ENCODE assay signal across 15 cellular contexts in genomic region chr1:174626031-174627020, GRCh38.
DNase-seq lines count a peak whose midpoint lies in the region; ATAC-seq and TF ChIP-seq lines count a peak whose summit lies in the region.
"Had no signal": no experiment of that assay in that cellular context is flagged by ENCODE, and none has a peak within 500 bp of the region (broad histone marks: within the 10 kb centered on the region; RNA-seq: fewer than 3 reads in every experiment).

No MANE protein-coding gene starts in this region.

- H3K4me1 ChIP-seq in right cardiac atrium (ENCODE audit: control insufficient read depth, insufficient read depth, low read length) = no peaks in the 10 kb centered on the region
- H3K4me1 ChIP-seq: left lung had no signal

- TF ChIP-seq CTCF in AG09309 (IDR thresholded peaks at IDR 0.05; ENCODE audit: control insufficient read depth, insufficient read depth, low read depth, low read length, missing control alignments) = no peak

- H3K9me3 ChIP-seq in right cardiac atrium (ENCODE audit: control insufficient read depth, low read length) = no peaks in the 10 kb centered on the region

- DNase-seq in AG09309 (ENCODE audit: low read depth) (peak; percentile 7), HT1080 (ENCODE audit: low read depth) (peak; percentile 74), amniotic epithelial cell (ENCODE audit: low read depth) (peak; percentile 35), islet precursor cell (peak; percentile 66), epidermal melanocyte (ENCODE audit: insufficient read length, low spot score) (no peak), right cardiac atrium (no peak)
- no peak for DNase-seq in activated CD8-positive, alpha-beta memory T cell treated with anti-CD3 and anti-CD28 coated beads, Interleukin-2, amount 50 U/mL, for 4 hours
- DNase-seq: activated CD8-positive, alpha-beta T cell treated with anti-CD3 and anti-CD28 coated beads, Interleukin-2, amount 10 ng/mL, durations not matched to agents 7 days and 5 days; AML-193; DMS79; left lung; NCI-H1436; T-helper 9 cell had no signal

- no peak for ATAC-seq in GM18861 (IDR thresholded peaks at IDR 0.05; ENCODE audit: unreplicated experiment)
- ATAC-seq in right cardiac atrium = no peak
- ATAC-seq: activated CD8-positive, alpha-beta T cell treated with anti-CD3 and anti-CD28 coated beads, Interleukin-2, amount 10 ng/mL, durations not matched to agents 7 days and 5 days; activated naive CD4-positive, alpha-beta T cell treated with anti-CD3 and anti-CD28 coated beads, Interleukin-2, amount 50 U/mL, for 72 hours; left lung had no signal

- no peak overlapping the region for H3K27ac ChIP-seq in right cardiac atrium (ENCODE audit: low read length)
- H3K27ac ChIP-seq: left lung had no signal

- H3K27me3 ChIP-seq in right cardiac atrium (ENCODE audit: control insufficient read depth, insufficient read depth) = no peaks in the 10 kb centered on the region
- H3K27me3 ChIP-seq: left lung had no signal

- WGBS in right cardiac atrium = 81% methylated on average over 6 of the region's 6 CpGs

- intact Hi-C loops in right cardiac atrium (cut with DNase I) = no loop called here

- no peak overlapping the region for H3K4me3 ChIP-seq in AG09309 (ENCODE audit: control insufficient read depth, low read depth, low read length)
- H3K4me3 ChIP-seq in right cardiac atrium (ENCODE audit: low read length) = no peak overlapping the region
- H3K4me3 ChIP-seq: left lung had no signal

Comparison
In these comparisons a context has a peak if more than half of its experiments do, and no peak if none do; other contexts are left out.
1. DNase-seq: peak in AG09309 (single experiment), HT1080 (single experiment), amniotic epithelial cell (single experiment) and islet precursor cell (single experiment); none in epidermal melanocyte (single experiment), activated CD8-positive, alpha-beta memory T cell treated with anti-CD3 and anti-CD28 coated beads, Interleukin-2, amount 50 U/mL, for 4 hours (single experiment) and right cardiac atrium (0 of 3).